Comparison of ENCODE assay signal across 16 cellular contexts in genomic region chr20:61753196-61753942, GRCh38.
DNase-seq lines count a peak whose midpoint lies in the region; ATAC-seq, FAIRE-seq and TF ChIP-seq lines count a peak whose summit lies in the region.
"Had no signal": no experiment of that assay in that cellular context is flagged by ENCODE, and none has a peak within 500 bp of the region (broad histone marks: within the 10 kb centered on the region; RNA-seq: fewer than 3 reads in every experiment).

No MANE protein-coding gene starts in this region.

- H3K4me2 ChIP-seq in Karpas-422 (ENCODE audit: low read depth, low read length, poor library complexity, severe bottlenecking) (peak overlapping the region; percentile 54), H1 (ENCODE audit: insufficient read depth in 1 of 2, low read depth in 2 of 2, low read length in 2 of 2) (no peak overlapping the region)

- H2BK120ac ChIP-seq in H1 (replicated peaks; ENCODE audit: low read depth, low read length): no peak overlapping the region

- WGBS in H1 (ENCODE audit: extremely low coverage in 1 of 2, insufficient coverage in 1 of 2, insufficient read length in 1 of 2, insufficient replicate concordance in 2 of 2, low coverage in 1 of 2, low lambda C conversion rate in 2 of 2, missing lambda C conversion rate in 1 of 2), 2 experiments: 82% methylated on average over 14 of the region's 14 CpGs; no CpG with 5 or more reads in 1 of the 2 experiments

- no peak overlapping the region for H3K23ac ChIP-seq in H1 (ENCODE audit: insufficient read length)

- peaks cover 2% of the 10 kb centered on the region; the same call in 1 of the 2 replicates for H3K79me1 ChIP-seq in H1 (ENCODE audit: low read depth, low read length)

- TF ChIP-seq RAD21 in H1 (IDR thresholded peaks at IDR 0.05 in 1 of 2, conservative IDR thresholded peaks at IDR 0.05 in 1 of 2; ENCODE audit: low read depth in 2 of 2, low read length in 2 of 2): no peak

- 0 out of 2 replicates have a peak overlapping the region, but pooled peaks have one; percentile 18 for H3K4me3 ChIP-seq in Karpas-422 (ENCODE audit: low read length)
- no peak overlapping the region for H3K4me3 ChIP-seq in H1 (ENCODE audit: extremely low read depth in 1 of 4, insufficient read depth in 2 of 4, low read depth in 3 of 4, low read length in 4 of 4)
- H3K4me3 ChIP-seq: GM12878, K562, skin epidermis had no signal

- no peak overlapping the region for H4K8ac ChIP-seq in H1 (ENCODE audit: extremely low read depth, insufficient read depth, low read length)

- H3K27ac ChIP-seq in Karpas-422 (ENCODE audit: low read length) (no peak overlapping the region), H1 (ENCODE audit: low read depth, low read length) (no peak overlapping the region)
- H3K27ac ChIP-seq: skin epidermis had no signal

- no peak for TF ChIP-seq CTCF in H1 (IDR thresholded peaks at IDR 0.05; ENCODE audit: control extremely low read depth in 1 of 3, insufficient read depth in 1 of 3, low read depth in 1 of 3, low read length in 3 of 3)

- H2BK15ac ChIP-seq in H1 (ENCODE audit: low read length): no peak overlapping the region

- H4K91ac ChIP-seq in H1 (replicated peaks; ENCODE audit: insufficient read length, low read length): no peak overlapping the region

- TF ChIP-seq POLR2A in H1 (IDR thresholded peaks at IDR 0.05; ENCODE audit: control extremely low read depth in 1 of 2, low read depth in 2 of 2, low read length in 2 of 2) (no peak), erythroblast (IDR thresholded peaks at IDR 0.05; ENCODE audit: low read length) (no peak)

- H3K4ac ChIP-seq in H1 (replicated peaks; ENCODE audit: insufficient read length, low read depth, low read length): no peak overlapping the region

- no peak overlapping the region for H3K56ac ChIP-seq in H1 (replicated peaks; ENCODE audit: insufficient read length, low read depth, low read length)

- FAIRE-seq in H1 (lab: Jason Lieb, UNC): no peak
- FAIRE-seq: GM12878, K562 had no signal

- H3K4me1 ChIP-seq in Karpas-422 (ENCODE audit: low read length): peaks cover 24% of the 10 kb centered on the region
- H3K4me1 ChIP-seq in H1 (replicated peaks in 1 of 4; ENCODE audit: control insufficient read depth in 3 of 4, insufficient read depth in 4 of 4, low read length in 3 of 4): peaks cover 0 to 12% (median 4%) of the 10 kb centered on the region in 4 experiments; a peak in 5 of 7 replicates

- POLR2A ChIA-PET in H1 (lab: Charles Lee; ENCODE audit: partially characterized antibody): no interaction called here

- H2BK5ac ChIP-seq in H1 (ENCODE audit: low read depth, low read length): no peak overlapping the region

- no peak for ATAC-seq in GM21447 (IDR thresholded peaks at IDR 0.05; ENCODE audit: unreplicated experiment)
- ATAC-seq: activated CD8-positive, alpha-beta T cell treated with anti-CD3 and anti-CD28 coated beads, Interleukin-2, amount 10 ng/mL, durations not matched to agents 7 days and 5 days; activated naive CD8-positive, alpha-beta T cell treated with anti-CD3 and anti-CD28 coated beads, Interleukin-2, amount 50 U/mL, for 24 hours; GM12878; K562 had no signal

- H4K20me1 ChIP-seq in Karpas-422 (ENCODE audit: insufficient read depth, low read depth, low read length) (peaks cover 17% of the 10 kb centered on the region; the same call in 1 of the 2 replicates), H1 (replicated peaks in 1 of 2; ENCODE audit: control insufficient read depth in 1 of 2, insufficient read depth in 2 of 2, low read length in 2 of 2) (peaks cover 0 to 6% of the 10 kb centered on the region in 2 experiments)

- peaks cover 6% of the 10 kb centered on the region; the same call in 1 of the 2 replicates for H3K23me2 ChIP-seq in H1 (ENCODE audit: low read depth, low read length)

- H3K9me3 ChIP-seq in Karpas-422 (ENCODE audit: low read length) (peaks cover 10% of the 10 kb centered on the region), H1 (ENCODE audit: insufficient read depth in 2 of 2, low read depth in 1 of 2, low read length in 1 of 2) (peaks cover 3 to 6% of the 10 kb centered on the region in 2 experiments; a peak in 3 of 4 replicates)

- peak; percentile 69 for DNase-seq in AG20443 (ENCODE audit: low spot score)
- peak; percentile 79 for DNase-seq in Karpas-422
- DNase-seq in H1 (ENCODE audit: low read depth in 1 of 2, low spot score in 2 of 2): no peak
- peak; percentile 37 for DNase-seq in medulla oblongata (ENCODE audit: extremely low spot score)
- no peak for DNase-seq in erythroblast (lab: John Stamatoyannopoulos, UW)
- DNase-seq in stimulated activated CD4-positive, alpha-beta T cell treated with anti-CD3 and anti-CD28 coated beads, Interleukin-15, amount 100 ng/mL, for 24 hours: no peak
- DNase-seq in cerebellum (ENCODE audit: low spot score): no peak
- DNase-seq: activated CD8-positive, alpha-beta T cell treated with anti-CD3 and anti-CD28 coated beads, Interleukin-2, amount 10 ng/mL, durations not matched to agents 7 days and 5 days; activated naive CD8-positive, alpha-beta T cell treated with anti-CD3 and anti-CD28 coated beads, Interleukin-2, amount 50 U/mL, for 24 hours; CD4-positive, alpha-beta T cell; NCI-H510A; stimulated activated CD8-positive, alpha-beta memory T cell treated with anti-CD3 and anti-CD28 coated beads, Interleukin-4, amount 100 ng/mL, for 48 hours had no signal

- no peak overlapping the region for H3K14ac ChIP-seq in H1 (ENCODE audit: insufficient read length)

- H4K5ac ChIP-seq in H1 (ENCODE audit: insufficient read length, low read depth, low read length): no peak overlapping the region

- no peak overlapping the region for H2AK5ac ChIP-seq in H1 (ENCODE audit: low read depth, low read length)

- H3K36me3 ChIP-seq in Karpas-422 (ENCODE audit: insufficient read depth, low read length) (no peaks in the 10 kb centered on the region), H1 (ENCODE audit: control insufficient read depth in 2 of 4, insufficient read depth in 4 of 4, low read length in 3 of 4) (no peaks in the 10 kb centered on the region)

- H3K27me3 ChIP-seq in Karpas-422 (ENCODE audit: low read length) (peaks cover 6% of the 10 kb centered on the region; the same call in 1 of the 2 replicates), H1 (replicated peaks in 1 of 4; ENCODE audit: control insufficient read depth in 3 of 4, extremely low read depth in 1 of 4, insufficient read depth in 3 of 4, low read length in 3 of 4) (peaks cover 0 to 3% (median 0%) of the 10 kb centered on the region in 4 experiments; a peak in 1 of 7 replicates)

- TF ChIP-seq EP300 in H1 (IDR thresholded peaks at IDR 0.05; ENCODE audit: borderline replicate concordance in 1 of 2, low read depth in 2 of 2, low read length in 2 of 2): no peak

- H3K9ac ChIP-seq in Karpas-422 (ENCODE audit: low read length) (no peak overlapping the region), H1 (replicated peaks in 1 of 4; ENCODE audit: extremely low read depth in 1 of 4, low read depth in 3 of 4, low read length in 3 of 4) (no peak overlapping the region)

- CTCF ChIA-PET in H1 (lab: Charles Lee; ENCODE audit: partially characterized antibody): interaction anchor here (1.7 to 2.3 kb wide), 3 partner anchors 11 to 143 kb away, joined by 4 to 8 read pairs (median 5); no protein-coding TSS in a partner anchor

- H3K79me2 ChIP-seq in Karpas-422 (ENCODE audit: low read length) (no peaks in the 10 kb centered on the region), H1 (ENCODE audit: control insufficient read depth in 1 of 2, insufficient read depth in 2 of 2, low read length in 2 of 2) (no peaks in the 10 kb centered on the region)

- H2AFZ ChIP-seq in Karpas-422 (ENCODE audit: low read length) (no peak overlapping the region), H1 (ENCODE audit: low read length) (no peak overlapping the region)

- H2BK12ac ChIP-seq in H1 (ENCODE audit: low read depth, low read length): 0 out of 2 replicates have a peak overlapping the region, but pooled peaks have one; percentile 60

- H2BK20ac ChIP-seq in H1 (ENCODE audit: low read length): peak overlapping the region; percentile 32; the same call in 1 of the 2 replicates

- H3K9me2 ChIP-seq in Karpas-422 (replicated peaks; ENCODE audit: insufficient read depth, low read length): no peaks in the 10 kb centered on the region

- H3K18ac ChIP-seq in H1 (ENCODE audit: extremely low read depth, low read length): no peak overlapping the region

TF ChIP-seq in H1, 55 proteins besides CTCF, POLR2A, EP300 and RAD21 (continues in another document):
- TF ChIP-seq CBX8 (IDR thresholded peaks at IDR 0.05; ENCODE audit: borderline replicate concordance, low read depth, low read length): no peak
- no peak for TF ChIP-seq GABPA (IDR thresholded peaks at IDR 0.05; ENCODE audit: borderline replicate concordance, insufficient read depth, low read length)
- no peak for TF ChIP-seq CHD2 (IDR thresholded peaks at IDR 0.05; ENCODE audit: low read length)
- TF ChIP-seq BCL11A (IDR thresholded peaks at IDR 0.05; ENCODE audit: low read depth in 2 of 2, low read length in 2 of 2): no peak
- no peak for TF ChIP-seq SIN3A (conservative IDR thresholded peaks at IDR 0.05 in 1 of 2, IDR thresholded peaks at IDR 0.05 in 1 of 2; ENCODE audit: low read depth in 1 of 2, low read length in 2 of 2)
- no peak for TF ChIP-seq KDM5A (IDR thresholded peaks at IDR 0.05; ENCODE audit: low read length)

Comparison
In these comparisons a context has a peak if more than half of its experiments do, and no peak if none do; other contexts are left out.
1. DNase-seq: peak in AG20443 (single experiment), Karpas-422 (single experiment) and medulla oblongata (single experiment); none in H1 (0 of 2), erythroblast (0 of 2), stimulated activated CD4-positive, alpha-beta T cell treated with anti-CD3 and anti-CD28 coated beads, Interleukin-15, amount 100 ng/mL, for 24 hours (single experiment) and cerebellum (single experiment).